In the genomic region with DNA sequence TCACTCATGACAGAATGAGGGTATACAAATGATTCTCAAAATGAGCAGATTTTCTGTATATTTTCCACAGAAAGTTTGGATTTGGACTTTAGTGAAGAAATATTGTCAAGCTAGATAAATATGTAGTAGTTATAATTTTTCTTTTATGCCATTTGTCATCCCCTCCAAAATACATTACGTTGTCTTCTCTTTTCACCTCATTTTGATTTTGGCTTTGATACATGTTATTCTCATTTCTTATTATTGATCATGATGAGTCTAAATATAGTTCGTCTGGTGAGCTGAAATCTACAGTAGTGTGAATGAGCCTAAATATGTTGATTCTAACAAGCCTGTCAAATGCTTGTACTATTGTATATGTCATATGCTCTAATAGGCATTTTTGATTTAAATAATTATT, we compare ENCODE assay signal across 31 cellular contexts. TPM values are rescaled to one million over a fixed set of nuclear protein-coding genes. Genes with fewer than 3 reads are reported as not detected.
DNase-seq lines count a peak whose midpoint lies in the region; ATAC-seq, FAIRE-seq and TF ChIP-seq lines count a peak whose summit lies in the region.
"Had no signal": no experiment of that assay in that cellular context is flagged by ENCODE, and none has a peak within 500 bp of the region (broad histone marks: within the 10 kb centered on the region; RNA-seq: fewer than 3 reads in every experiment).

No MANE protein-coding gene starts in this region.

- peaks cover 100% of the 10 kb centered on the region for H3K36me3 Mint-ChIP-seq in stimulated activated effector memory CD8-positive, alpha-beta T cell treated with anti-CD3 and anti-CD28 coated beads, Interleukin-12 subunit alpha, Interleukin-12 subunit beta, amount 100 ng/mL, for 72 hours
- peaks cover 88% of the 10 kb centered on the region for H3K36me3 Mint-ChIP-seq in WTC11
- H3K36me3 Mint-ChIP-seq in activated T-cell treated with anti-CD3 and anti-CD28 coated beads, Interleukin-2, amount 50 U/mL, for 72 hours (ENCODE audit: insufficient read depth in 2 of 2) = peaks cover 15 to 44% of the 10 kb centered on the region in 2 donors

- H3K27me3 Mint-ChIP-seq in WTC11 (ENCODE audit: low read depth) = no peaks in the 10 kb centered on the region
- no peaks in the 10 kb centered on the region for H3K27me3 Mint-ChIP-seq in activated T-cell treated with anti-CD3 and anti-CD28 coated beads, Interleukin-2, amount 50 U/mL, for 72 hours (ENCODE audit: low read depth)
- H3K27me3 Mint-ChIP-seq: B cell; CD4-positive, alpha-beta memory T cell; CD4-positive, alpha-beta T cell; CD4-positive, CD25-positive, alpha-beta regulatory T cell; CD8-positive, alpha-beta memory T cell had no signal

- POLR2A ChIA-PET in WTC11 (lab: Charles Lee) = no interaction called here

- no peaks in the 10 kb centered on the region for H3K9me3 Mint-ChIP-seq in stimulated activated effector memory CD8-positive, alpha-beta T cell treated with anti-CD3 and anti-CD28 coated beads, Interleukin-12 subunit alpha, Interleukin-12 subunit beta, amount 100 ng/mL, for 72 hours
- no peaks in the 10 kb centered on the region for H3K9me3 Mint-ChIP-seq in WTC11
- H3K9me3 Mint-ChIP-seq in activated T-cell treated with anti-CD3 and anti-CD28 coated beads, Interleukin-2, amount 50 U/mL, for 72 hours = no peaks in the 10 kb centered on the region
- H3K9me3 Mint-ChIP-seq: CD14-positive monocyte; CD4-positive, alpha-beta memory T cell; CD4-positive, alpha-beta T cell; CD4-positive, CD25-positive, alpha-beta regulatory T cell; CD8-positive, alpha-beta memory T cell; CD8-positive, alpha-beta T cell had no signal

- no peak for ATAC-seq in stimulated activated effector memory CD8-positive, alpha-beta T cell treated with anti-CD3 and anti-CD28 coated beads, Interleukin-12 subunit alpha, Interleukin-12 subunit beta, amount 100 ng/mL, for 72 hours
- ATAC-seq in WTC11 = no peak
- no peak for ATAC-seq in activated T-cell treated with anti-CD3 and anti-CD28 coated beads, Interleukin-2, amount 50 U/mL, for 72 hours (replicated peaks in 1 of 2)
- no peak for ATAC-seq in HG03280 (IDR thresholded peaks at IDR 0.05; ENCODE audit: unreplicated experiment)
- ATAC-seq: A549; CD8-positive, alpha-beta T cell had no signal

- peak overlapping the region; percentile 50 for H3K27ac Mint-ChIP-seq in stimulated activated effector memory CD8-positive, alpha-beta T cell treated with anti-CD3 and anti-CD28 coated beads, Interleukin-12 subunit alpha, Interleukin-12 subunit beta, amount 100 ng/mL, for 72 hours
- H3K27ac Mint-ChIP-seq in WTC11 = no peak overlapping the region
- H3K27ac Mint-ChIP-seq in activated T-cell treated with anti-CD3 and anti-CD28 coated beads, Interleukin-2, amount 50 U/mL, for 72 hours = no peak overlapping the region
- H3K27ac Mint-ChIP-seq: B cell; CD14-positive monocyte; CD4-positive, alpha-beta T cell; CD8-positive, alpha-beta T cell had no signal

- peak; percentile 42 for FAIRE-seq in GM12892 (lab: Jason Lieb, UNC)
- FAIRE-seq: A204.1, A549, D721Med had no signal

- TF ChIP-seq POLR2A in GM12892 (IDR thresholded peaks at IDR 0.05; ENCODE audit: low read depth, low read length) = no peak

- peaks cover 9% of the 10 kb centered on the region for H3K4me1 Mint-ChIP-seq in stimulated activated effector memory CD8-positive, alpha-beta T cell treated with anti-CD3 and anti-CD28 coated beads, Interleukin-12 subunit alpha, Interleukin-12 subunit beta, amount 100 ng/mL, for 72 hours
- H3K4me1 Mint-ChIP-seq in WTC11 = no peaks in the 10 kb centered on the region
- no peaks in the 10 kb centered on the region for H3K4me1 Mint-ChIP-seq in activated T-cell treated with anti-CD3 and anti-CD28 coated beads, Interleukin-2, amount 50 U/mL, for 72 hours (ENCODE audit: low read depth)
- H3K4me1 Mint-ChIP-seq: B cell, CD14-positive monocyte had no signal

- CTCF ChIA-PET in WTC11 (lab: Charles Lee) = no interaction called here

- no peak for DNase-seq in GM12892 (ENCODE audit: insufficient read length)
- DNase-seq in SK-N-DZ (ENCODE audit: low spot score) = peak; percentile 91
- no peak for DNase-seq in stimulated activated effector memory CD8-positive, alpha-beta T cell treated with anti-CD3 and anti-CD28 coated beads, Interleukin-12 subunit alpha, Interleukin-12 subunit beta, amount 100 ng/mL, for 72 hours (ENCODE audit: low spot score in 2 of 2)
- no peak for DNase-seq in WTC11 (ENCODE audit: low spot score)
- DNase-seq in activated T-cell treated with anti-CD3 and anti-CD28 coated beads, Interleukin-2, amount 50 U/mL, for 72 hours = no peak
- DNase-seq: 8988T; ACHN; AML-193; BE2C; C1 segment of cervical spinal cord; Caco-2; Calu3; CD4-positive, alpha-beta memory T cell; CD4-positive, alpha-beta T cell; CD4-positive, CD25-positive, alpha-beta regulatory T cell; CD8-positive, alpha-beta memory T cell; CD8-positive, alpha-beta T cell; COR-L47; DMS 273 treated with DMSO at 0.1 percent for 48 hours; DMS153; DMS53; DMS79; DMS79 treated with DMSO at 0.1 percent for 48 hours; DND-41; EL had no signal

- no peak for TF ChIP-seq CTCF in WTC11 (IDR thresholded peaks at IDR 0.05)

- H3K4me3 Mint-ChIP-seq in stimulated activated effector memory CD8-positive, alpha-beta T cell treated with anti-CD3 and anti-CD28 coated beads, Interleukin-12 subunit alpha, Interleukin-12 subunit beta, amount 100 ng/mL, for 72 hours = no peak overlapping the region
- no peak overlapping the region for H3K4me3 Mint-ChIP-seq in WTC11
- no peak overlapping the region for H3K4me3 Mint-ChIP-seq in activated T-cell treated with anti-CD3 and anti-CD28 coated beads, Interleukin-2, amount 50 U/mL, for 72 hours
- H3K4me3 Mint-ChIP-seq: B cell; CD14-positive monocyte; CD4-positive, alpha-beta T cell; CD4-positive, CD25-positive, alpha-beta regulatory T cell; CD8-positive, alpha-beta memory T cell; CD8-positive, alpha-beta T cell had no signal

TF ChIP-seq in WTC11, 78 proteins besides CTCF, POLR2A, EP300 and RAD21:
- TF ChIP-seq, protein P1, sequence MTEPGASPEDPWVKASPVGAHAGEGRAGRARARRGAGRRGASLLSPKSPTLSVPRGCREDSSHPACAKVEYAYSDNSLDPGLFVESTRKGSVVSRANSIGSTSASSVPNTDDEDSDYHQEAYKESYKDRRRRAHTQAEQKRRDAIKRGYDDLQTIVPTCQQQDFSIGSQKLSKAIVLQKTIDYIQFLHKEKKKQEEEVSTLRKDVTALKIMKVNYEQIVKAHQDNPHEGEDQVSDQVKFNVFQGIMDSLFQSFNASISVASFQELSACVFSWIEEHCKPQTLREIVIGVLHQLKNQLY (CRISPR knock-in tag; IDR thresholded peaks at IDR 0.05) = no peak
- TF ChIP-seq, protein P2, sequence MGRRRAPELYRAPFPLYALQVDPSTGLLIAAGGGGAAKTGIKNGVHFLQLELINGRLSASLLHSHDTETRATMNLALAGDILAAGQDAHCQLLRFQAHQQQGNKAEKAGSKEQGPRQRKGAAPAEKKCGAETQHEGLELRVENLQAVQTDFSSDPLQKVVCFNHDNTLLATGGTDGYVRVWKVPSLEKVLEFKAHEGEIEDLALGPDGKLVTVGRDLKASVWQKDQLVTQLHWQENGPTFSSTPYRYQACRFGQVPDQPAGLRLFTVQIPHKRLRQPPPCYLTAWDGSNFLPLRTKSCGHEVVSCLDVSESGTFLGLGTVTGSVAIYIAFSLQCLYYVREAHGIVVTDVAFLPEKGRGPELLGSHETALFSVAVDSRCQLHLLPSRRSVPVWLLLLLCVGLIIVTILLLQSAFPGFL (CRISPR knock-in tag; IDR thresholded peaks at IDR 0.05; ENCODE audit: borderline replicate concordance) = no peak
- no peak for TF ChIP-seq ZNF396 (CRISPR knock-in tag; IDR thresholded peaks at IDR 0.05; ENCODE audit: borderline replicate concordance)
- no peak for TF ChIP-seq NFATC4 (CRISPR knock-in tag; IDR thresholded peaks at IDR 0.05)
- TF ChIP-seq NR1H2 (CRISPR knock-in tag; IDR thresholded peaks at IDR 0.05) = no peak
- TF ChIP-seq MYBL2 (CRISPR knock-in tag; IDR thresholded peaks at IDR 0.05) = no peak

RNA-seq across cellular contexts. Expression of gene DDX1, which starts 12.3 kb away (rescaled TPM):
- polyA plus RNA-seq in GM12892 (2012; ENCODE audit: missing spikeins) = 81.9 TPM
- polyA plus RNA-seq in SK-N-DZ (2014; cell fraction: cytosol; rRNA removed) = 5,002 and 5,638 TPM in 2 replicates
- polyA plus RNA-seq in SK-N-DZ (2014; cell fraction: nucleus; rRNA removed) = 4,616 and 5,818 TPM in 2 replicates
- 103 to 115 TPM (median 104 TPM) in 3 replicates for total RNA-seq in WTC11 (2021)
- total RNA-seq in activated T-cell treated with anti-CD3 and anti-CD28 coated beads, Interleukin-2, amount 50 U/mL, for 72 hours = 10 to 100 TPM; 55.8 to 56.0 TPM

RNA-seq across cellular contexts. Expression of gene NBAS, which starts 42.8 kb away (rescaled TPM):
- 14.8 TPM for polyA plus RNA-seq in GM12892 (2012; ENCODE audit: missing spikeins)
- polyA plus RNA-seq in SK-N-DZ (2014; cell fraction: cytosol; rRNA removed) = 171 and 202 TPM in 2 replicates
- polyA plus RNA-seq in SK-N-DZ (2014; cell fraction: nucleus; rRNA removed) = 123 and 132 TPM in 2 replicates
- total RNA-seq in WTC11 (2021) = 32.3 to 42.6 TPM (median 41.4 TPM) in 3 replicates
- total RNA-seq in activated T-cell treated with anti-CD3 and anti-CD28 coated beads, Interleukin-2, amount 50 U/mL, for 72 hours = 10 to 100 TPM; 45.9 to 50.8 TPM
